In the genomic region with DNA sequence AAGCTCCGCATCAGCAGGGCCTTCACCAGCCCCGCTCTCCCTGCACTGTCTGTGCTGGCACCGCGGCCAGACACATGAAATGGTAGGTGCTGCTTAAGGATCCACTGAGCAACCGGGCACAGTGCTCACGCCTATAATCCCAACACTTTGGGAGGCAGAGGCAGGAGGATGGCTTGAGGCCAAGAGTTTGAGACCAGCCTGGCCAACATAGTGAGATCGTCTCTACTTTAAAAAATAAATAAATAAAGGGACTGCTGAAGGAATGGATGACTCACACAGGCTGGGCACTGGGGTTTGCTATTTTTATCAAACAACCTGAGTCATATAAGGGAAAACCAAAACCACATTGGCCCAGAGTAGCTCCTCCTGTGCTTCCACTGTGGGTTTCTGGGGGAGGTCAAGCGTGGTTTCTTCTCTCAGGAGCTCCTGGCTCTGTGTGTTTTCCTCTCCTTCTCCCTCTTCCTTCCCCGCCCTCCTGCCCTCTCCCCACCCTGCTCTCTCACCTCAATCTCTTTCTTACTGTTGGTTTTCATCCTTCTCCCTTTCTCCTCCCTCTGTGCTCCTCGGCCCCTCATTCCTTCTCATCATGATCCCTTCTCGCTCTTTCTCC, we compare ENCODE assay signal across 8 cellular contexts. TPM values are rescaled to one million over a fixed set of nuclear protein-coding genes. Genes with fewer than 3 reads are reported as not detected.
DNase-seq lines count a peak whose midpoint lies in the region; ATAC-seq and TF ChIP-seq lines count a peak whose summit lies in the region.

No MANE protein-coding gene starts in this region.

- H3K4me1 ChIP-seq in left ventricle myocardium inferior: peaks cover 19% of the 10 kb centered on the region

- peaks cover 95% of the 10 kb centered on the region for H3K36me3 ChIP-seq in left ventricle myocardium inferior

- H3K27ac ChIP-seq in left ventricle myocardium inferior (replicated peaks): peak overlapping the region; percentile 13

- H3K4me3 Mint-ChIP-seq in activated T-helper 2 cell treated with anti-CD3 and anti-CD28 coated beads, Interferon-gamma antibody, Interleukin-2, Interleukin-4, amounts not matched to agents 10 μg/mL and 5 μg/mL and 100 μg/mL, durations not matched to agents 14 hours and 24 hours and 36 hours (ENCODE audit: low read depth): peak overlapping the region; percentile 51

- H3K4me1 Mint-ChIP-seq in activated T-helper 2 cell treated with anti-CD3 and anti-CD28 coated beads, Interferon-gamma antibody, Interleukin-2, Interleukin-4, amounts not matched to agents 10 μg/mL and 5 μg/mL and 100 μg/mL, durations not matched to agents 14 hours and 24 hours and 36 hours (ENCODE audit: low read depth): peaks cover 31% of the 10 kb centered on the region

- H3K9me3 Mint-ChIP-seq in activated T-helper 2 cell treated with anti-CD3 and anti-CD28 coated beads, Interferon-gamma antibody, Interleukin-2, Interleukin-4, amounts not matched to agents 10 μg/mL and 5 μg/mL and 100 μg/mL, durations not matched to agents 14 hours and 24 hours and 36 hours: no peaks in the 10 kb centered on the region

- ATAC-seq in GM19328 (IDR thresholded peaks at IDR 0.05; ENCODE audit: unreplicated experiment): no peak
- no peak for ATAC-seq in left lobe of liver

- H3K4me3 ChIP-seq in left ventricle myocardium inferior: no peak overlapping the region

- DNase-seq in Caki2 (ENCODE audit: low read depth): peak; percentile 97
- DNase-seq in KG1 (lab: John Stamatoyannopoulos, UW): peak; percentile 13
- peak; percentile 14 for DNase-seq in activated T-helper 2 cell treated with anti-CD3 and anti-CD28 coated beads, Interferon-gamma antibody, Interleukin-2, Interleukin-4, amounts not matched to agents 10 μg/mL and 5 μg/mL and 100 μg/mL, durations not matched to agents 14 hours and 24 hours and 36 hours (ENCODE audit: low spot score)
- DNase-seq in left ventricle myocardium inferior: no peak
- DNase-seq in stromal cell of bone marrow (ENCODE audit: low read depth): peak; percentile 94
- no peak for DNase-seq in DMS 273 (lab: John Stamatoyannopoulos, UW; ENCODE audit: unreplicated experiment)
- DNase-seq in left lobe of liver (ENCODE audit: low spot score): no peak

- no peak for TF ChIP-seq CTCF in left ventricle myocardium inferior (IDR thresholded peaks at IDR 0.05; ENCODE audit: borderline replicate concordance)

- in situ Hi-C loops in Caki2 (cut with HindIII; ENCODE audit: low pct_unique_long_range_greater_than_20kb, low sequenced_read_pairs): no loop called here

- peak overlapping the region; percentile 39 for H3K27ac Mint-ChIP-seq in activated T-helper 2 cell treated with anti-CD3 and anti-CD28 coated beads, Interferon-gamma antibody, Interleukin-2, Interleukin-4, amounts not matched to agents 10 μg/mL and 5 μg/mL and 100 μg/mL, durations not matched to agents 14 hours and 24 hours and 36 hours

- no peaks in the 10 kb centered on the region for H3K27me3 ChIP-seq in left ventricle myocardium inferior (ENCODE audit: low read depth)

- intact Hi-C loops in activated T-helper 2 cell treated with anti-CD3 and anti-CD28 coated beads, Interferon-gamma antibody, Interleukin-2, Interleukin-4, amounts not matched to agents 10 μg/mL and 5 μg/mL and 100 μg/mL, durations not matched to agents 14 hours and 24 hours and 36 hours (cut with micrococcal nuclease): loop anchor here (2.0 kb wide), 1 partner anchor 21 kb away; a partner anchor contains a TSS
- intact Hi-C loops in left ventricle myocardium inferior (cut with micrococcal nuclease): no loop called here

- H3K9me3 ChIP-seq in left ventricle myocardium inferior (replicated peaks): no peaks in the 10 kb centered on the region

- H3K27me3 Mint-ChIP-seq in activated T-helper 2 cell treated with anti-CD3 and anti-CD28 coated beads, Interferon-gamma antibody, Interleukin-2, Interleukin-4, amounts not matched to agents 10 μg/mL and 5 μg/mL and 100 μg/mL, durations not matched to agents 14 hours and 24 hours and 36 hours (ENCODE audit: low read depth): no peaks in the 10 kb centered on the region

- H3K36me3 Mint-ChIP-seq in activated T-helper 2 cell treated with anti-CD3 and anti-CD28 coated beads, Interferon-gamma antibody, Interleukin-2, Interleukin-4, amounts not matched to agents 10 μg/mL and 5 μg/mL and 100 μg/mL, durations not matched to agents 14 hours and 24 hours and 36 hours (ENCODE audit: low read depth): peaks cover 84% of the 10 kb centered on the region

RNA-seq across cellular contexts. Expression of a gene that starts 21.3 kb away (rescaled TPM):
- total RNA-seq in Caki2 (2014; rRNA removed; shearing (Covaris generic); ENCODE audit: low replicate concordance): 44.2 and 50.6 TPM in 2 replicates
- 60.8 and 67.7 TPM in 2 replicates for total RNA-seq in activated T-helper 2 cell treated with anti-CD3 and anti-CD28 coated beads, Interferon-gamma antibody, Interleukin-2, Interleukin-4, amounts not matched to agents 10 μg/mL and 5 μg/mL and 100 μg/mL, durations not matched to agents 14 hours and 24 hours and 36 hours
- total RNA-seq in left ventricle myocardium inferior (22.6 TPM), left lobe of liver (38.0 TPM)

RNA-seq across cellular contexts. Expression of a gene that starts 21.9 kb away (rescaled TPM):
- 6.8 and 10.8 TPM in 2 replicates for total RNA-seq in Caki2 (2014; rRNA removed; shearing (Covaris generic); ENCODE audit: low replicate concordance)
- 11.2 TPM in 2 replicates for total RNA-seq in activated T-helper 2 cell treated with anti-CD3 and anti-CD28 coated beads, Interferon-gamma antibody, Interleukin-2, Interleukin-4, amounts not matched to agents 10 μg/mL and 5 μg/mL and 100 μg/mL, durations not matched to agents 14 hours and 24 hours and 36 hours
- 2.4 TPM for total RNA-seq in left ventricle myocardium inferior
- total RNA-seq in left lobe of liver: 3.6 TPM

RNA-seq across cellular contexts. Expression of a gene that starts 42.9 kb away (rescaled TPM):
- not detected in 2 replicates for total RNA-seq in Caki2 (2014; rRNA removed; shearing (Covaris generic); ENCODE audit: low replicate concordance)
- total RNA-seq in activated T-helper 2 cell treated with anti-CD3 and anti-CD28 coated beads, Interferon-gamma antibody, Interleukin-2, Interleukin-4, amounts not matched to agents 10 μg/mL and 5 μg/mL and 100 μg/mL, durations not matched to agents 14 hours and 24 hours and 36 hours: not detected in 2 replicates
- total RNA-seq in left ventricle myocardium inferior: 0.55 TPM
- total RNA-seq in left lobe of liver: 1.3 TPM

Comparison
In these comparisons a context has a peak if more than half of its experiments do, and no peak if none do; other contexts are left out.
1. DNase-seq: peak in Caki2 (single experiment), KG1 (single experiment), activated T-helper 2 cell treated with anti-CD3 and anti-CD28 coated beads, Interferon-gamma antibody, Interleukin-2, Interleukin-4, amounts not matched to agents 10 μg/mL and 5 μg/mL and 100 μg/mL, durations not matched to agents 14 hours and 24 hours and 36 hours (single experiment) and stromal cell of bone marrow (single experiment); none in left ventricle myocardium inferior (single experiment), DMS 273 (single experiment) and left lobe of liver (single experiment).